In genomic region chr2:206716607-206717006, GRCh38 we compare ENCODE assay signal across 1 cellular context.
TF ChIP-seq lines count a peak whose summit lies in the region.

No MANE protein-coding gene starts in this region.

TF ChIP-seq in SK-N-SH, 30 proteins besides CTCF, POLR2A, EP300 and RAD21 (continued from another document):
- TF ChIP-seq, protein P1, sequence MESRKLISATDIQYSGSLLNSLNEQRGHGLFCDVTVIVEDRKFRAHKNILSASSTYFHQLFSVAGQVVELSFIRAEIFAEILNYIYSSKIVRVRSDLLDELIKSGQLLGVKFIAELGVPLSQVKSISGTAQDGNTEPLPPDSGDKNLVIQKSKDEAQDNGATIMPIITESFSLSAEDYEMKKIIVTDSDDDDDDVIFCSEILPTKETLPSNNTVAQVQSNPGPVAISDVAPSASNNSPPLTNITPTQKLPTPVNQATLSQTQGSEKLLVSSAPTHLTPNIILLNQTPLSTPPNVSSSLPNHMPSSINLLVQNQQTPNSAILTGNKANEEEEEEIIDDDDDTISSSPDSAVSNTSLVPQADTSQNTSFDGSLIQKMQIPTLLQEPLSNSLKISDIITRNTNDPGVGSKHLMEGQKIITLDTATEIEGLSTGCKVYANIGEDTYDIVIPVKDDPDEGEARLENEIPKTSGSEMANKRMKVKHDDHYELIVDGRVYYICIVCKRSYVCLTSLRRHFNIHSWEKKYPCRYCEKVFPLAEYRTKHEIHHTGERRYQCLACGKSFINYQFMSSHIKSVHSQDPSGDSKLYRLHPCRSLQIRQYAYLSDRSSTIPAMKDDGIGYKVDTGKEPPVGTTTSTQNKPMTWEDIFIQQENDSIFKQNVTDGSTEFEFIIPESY (IDR thresholded peaks at IDR 0.05; ENCODE audit: borderline replicate concordance, low read depth), result no peak
- TF ChIP-seq SMC3 (IDR thresholded peaks at IDR 0.05; ENCODE audit: low read depth, low read length), result no peak
- TF ChIP-seq YY1 (IDR thresholded peaks at IDR 0.05; ENCODE audit: low read depth), result no peak
- no peak for TF ChIP-seq GABPA (IDR thresholded peaks at IDR 0.05; ENCODE audit: low read depth)
- no peak for TF ChIP-seq TAF1 (IDR thresholded peaks at IDR 0.05; ENCODE audit: borderline replicate concordance, low read depth, low read length)
- no peak for TF ChIP-seq REST (IDR thresholded peaks at IDR 0.05; ENCODE audit: low read depth, low read length)
TF ChIP-seq in SK-N-SH: peak in this region for 5.
